28 cellular contexts compared by ENCODE assay signal in the genomic region with DNA sequence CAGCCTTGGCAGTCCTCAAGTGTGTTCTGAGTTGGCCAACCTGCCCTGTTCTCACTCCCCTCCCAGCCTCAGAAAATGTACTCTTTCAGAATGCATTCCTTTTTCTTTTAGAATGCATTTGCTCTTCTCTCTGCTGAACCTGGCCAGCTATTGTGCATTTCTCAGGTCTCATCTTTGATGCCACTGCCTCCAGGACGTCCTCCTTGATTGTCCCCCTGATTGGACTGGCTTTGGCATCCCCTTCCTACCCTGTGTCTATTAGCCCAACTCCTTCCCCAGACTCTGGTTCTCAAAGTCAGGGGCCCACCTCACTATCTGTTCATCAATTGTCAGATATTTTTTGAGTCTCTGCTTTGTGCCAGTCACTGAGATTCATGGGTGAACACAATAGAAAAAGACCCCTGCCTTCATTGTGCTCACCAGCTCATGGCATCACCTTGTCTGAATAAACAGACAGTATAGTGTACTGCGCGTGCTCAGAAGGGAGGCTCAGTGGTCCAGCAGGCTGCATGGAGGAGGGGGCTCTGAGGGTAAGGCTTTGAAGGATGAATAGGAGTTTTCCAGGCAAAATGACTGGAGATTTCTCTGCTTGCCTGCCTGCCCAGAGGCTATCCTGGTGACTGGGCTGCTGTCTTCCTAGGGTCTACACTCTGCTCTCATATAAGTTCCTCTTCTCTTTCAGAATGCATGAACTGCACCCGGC.
"Had no signal": no experiment of that assay in that cellular context is flagged by ENCODE, and none has a peak within 500 bp of the region (broad histone marks: within the 10 kb centered on the region; RNA-seq: fewer than 3 reads in every experiment).

No MANE protein-coding gene starts in this region.

- ATAC-seq: activated CD8-positive, alpha-beta T cell treated with anti-CD3 and anti-CD28 coated beads, Interleukin-2, amount 10 ng/mL, durations not matched to agents 7 days and 5 days; activated naive CD8-positive, alpha-beta T cell treated with anti-CD3 and anti-CD28 coated beads, Interleukin-2, amount 50 U/mL, for 24 hours; PC-3; Right ventricle myocardium inferior had no signal

- H3K4me3 Mint-ChIP-seq: activated CD4-positive, alpha-beta T cell treated with anti-CD3 and anti-CD28 coated beads, Interleukin-2, amount 10 ng/mL, durations not matched to agents 7 days and 5 days; activated CD8-positive, alpha-beta T cell treated with anti-CD3 and anti-CD28 coated beads, Interleukin-2, amount 10 ng/mL, durations not matched to agents 7 days and 5 days; activated naive CD8-positive, alpha-beta T cell; activated naive CD8-positive, alpha-beta T cell treated with anti-CD3 and anti-CD28 coated beads, Interleukin-2, amount 50 U/mL, for 24 hours; activated T-cell treated with anti-CD3 and anti-CD28 coated beads, Interleukin-2, amount 50 U/mL, for 24 hours had no signal

- H3K9me3 Mint-ChIP-seq: activated CD4-positive, alpha-beta T cell treated with anti-CD3 and anti-CD28 coated beads, Interleukin-2, amount 10 ng/mL, durations not matched to agents 7 days and 5 days; activated naive CD8-positive, alpha-beta T cell treated with anti-CD3 and anti-CD28 coated beads, Interleukin-2, amount 50 U/mL, for 24 hours; activated T-cell treated with anti-CD3 and anti-CD28 coated beads, Interleukin-2, amount 50 U/mL, for 24 hours; activated T-helper 2 cell treated with anti-CD3 and anti-CD28 coated beads, Interferon-gamma antibody, Interleukin-2, Interleukin-4, amounts not matched to agents 10 μg/mL and 5 μg/mL and 100 μg/mL, durations not matched to agents 14 hours and 24 hours and 36 hours had no signal

- H3K4me1 Mint-ChIP-seq: activated CD4-positive, alpha-beta T cell treated with anti-CD3 and anti-CD28 coated beads, Interleukin-2, amount 10 ng/mL, durations not matched to agents 7 days and 5 days; activated naive CD8-positive, alpha-beta T cell treated with anti-CD3 and anti-CD28 coated beads, Interleukin-2, amount 50 U/mL, for 24 hours had no signal

- H3K36me3 ChIP-seq: brain microvascular endothelial cell, MG63, Peyer's patch, WERI-Rb-1 had no signal

- H3K9me3 ChIP-seq: MG63, Peyer's patch had no signal

- DNase-seq: activated CD4-positive, alpha-beta T cell treated with anti-CD3 and anti-CD28 coated beads, Interleukin-2, amount 10 ng/mL, durations not matched to agents 7 days and 5 days; activated CD4-positive, alpha-beta T cell treated with anti-CD3 and anti-CD28 coated beads, Interleukin-2, amount 50 U/mL, for 48 hours; activated CD8-positive, alpha-beta T cell treated with anti-CD3 and anti-CD28 coated beads, Interleukin-2, amount 10 ng/mL, durations not matched to agents 7 days and 5 days; activated gamma-delta T cell; activated naive CD4-positive, alpha-beta T cell treated with Interleukin-2 at 50 U/mL for 16 hours; activated naive CD8-positive, alpha-beta T cell treated with anti-CD3 and anti-CD28 coated beads, Interleukin-2, amount 50 U/mL, for 24 hours; activated T-cell treated with anti-CD3 and anti-CD28 coated beads, Interleukin-2, amount 50 U/mL, for 24 hours; anterior cingulate cortex; brain microvascular endothelial cell; central memory CD4-positive, alpha-beta T cell; KBM-7; MG63; MV-4-11; NCI-H1092; NCI-H1436 treated with DMSO at 0.1 percent for 48 hours; NCI-H1694 treated with DMSO at 0.1 percent for 48 hours; NCI-H2029; NCI-H345; NCI-H524 treated with DMSO at 0.1 percent for 48 hours; PC-3; Peyer's patch; SIG-M5; T1000; WERI-Rb-1 had no signal

- H3K27me3 ChIP-seq: brain microvascular endothelial cell, MG63, Peyer's patch had no signal

- H3K27ac ChIP-seq: brain microvascular endothelial cell, Peyer's patch, RWPE1, WERI-Rb-1 had no signal

- H3K27ac Mint-ChIP-seq: activated CD4-positive, alpha-beta T cell treated with anti-CD3 and anti-CD28 coated beads, Interleukin-2, amount 10 ng/mL, durations not matched to agents 7 days and 5 days; activated CD8-positive, alpha-beta T cell treated with anti-CD3 and anti-CD28 coated beads, Interleukin-2, amount 10 ng/mL, durations not matched to agents 7 days and 5 days; activated naive CD8-positive, alpha-beta T cell; activated naive CD8-positive, alpha-beta T cell treated with anti-CD3 and anti-CD28 coated beads, Interleukin-2, amount 50 U/mL, for 24 hours; activated T-cell treated with anti-CD3 and anti-CD28 coated beads, Interleukin-2, amount 50 U/mL, for 24 hours; activated T-helper 2 cell treated with anti-CD3 and anti-CD28 coated beads, Interferon-gamma antibody, Interleukin-2, Interleukin-4, amounts not matched to agents 10 μg/mL and 5 μg/mL and 100 μg/mL, durations not matched to agents 14 hours and 24 hours and 36 hours had no signal

- H3K4me1 ChIP-seq: Peyer's patch had no signal

- H3K4me3 ChIP-seq: MG63, Peyer's patch had no signal

- H3K27me3 Mint-ChIP-seq: activated CD4-positive, alpha-beta T cell treated with anti-CD3 and anti-CD28 coated beads, Interleukin-2, amount 10 ng/mL, durations not matched to agents 7 days and 5 days; activated naive CD8-positive, alpha-beta T cell had no signal
